8 cellular contexts compared by ENCODE assay signal in genomic region chr1:12619396-12620141, GRCh38. TPM values are rescaled to one million over a fixed set of nuclear protein-coding genes. Genes with fewer than 3 reads are reported as not detected.
A peak's percentile ranks its signal among the peaks of the same experiment; 100 is the strongest.
DNase-seq lines count a peak whose midpoint lies in the region; ATAC-seq, FAIRE-seq and TF ChIP-seq lines count a peak whose summit lies in the region.

No MANE protein-coding gene starts in this region.

- H3K36me3 ChIP-seq in HepG2 (replicated peaks in 1 of 2; ENCODE audit: control insufficient read depth in 1 of 2, insufficient read depth in 2 of 2, low read length in 2 of 2): no peaks in the 10 kb centered on the region

- H3K4me1 Mint-ChIP-seq in dendritic cell treated with granulocyte-macrophage colony-stimulating factor and Interleukin-4, amounts not matched to agents 40 ng/mL and 50 ng/mL, for 4 days (ENCODE audit: low read depth): peaks cover 54% of the 10 kb centered on the region

- ATAC-seq in HG02763 (IDR thresholded peaks at IDR 0.05; ENCODE audit: unreplicated experiment) (peak; percentile 49), HepG2 (peak; percentile 36), HG03378 (IDR thresholded peaks at IDR 0.05; ENCODE audit: unreplicated experiment) (no peak)

- FAIRE-seq in D721Med (lab: Jason Lieb, UNC) (no peak), HepG2 (lab: Jason Lieb, UNC) (no peak)

- H3K79me2 ChIP-seq in HepG2 (ENCODE audit: insufficient read depth, low read length): peaks cover 38% of the 10 kb centered on the region

- POLR2A ChIA-PET in HepG2 (lab: Yijun Ruan, JAX): interaction anchor here (0.8 to 10.1 kb wide), 39 partner anchors 10 to 640 kb away, joined by 3 to 357 read pairs (median 7); no protein-coding TSS in a partner anchor

- H3K9me3 Mint-ChIP-seq in dendritic cell treated with granulocyte-macrophage colony-stimulating factor and Interleukin-4, amounts not matched to agents 40 ng/mL and 50 ng/mL, for 4 days: no peaks in the 10 kb centered on the region

- H3K4me1 ChIP-seq in HepG2 (ENCODE audit: insufficient read depth, low read length): peaks cover 39% of the 10 kb centered on the region

- H3K27ac ChIP-seq in HepG2 (ENCODE audit: extremely low read length, insufficient read depth, low read length): peak overlapping the region; percentile 94

- CTCF ChIA-PET in HepG2 (lab: Yijun Ruan, JAX; ENCODE audit: low intra/inter-chr PET ratio, low total read pairs): interaction anchor here (0.5 to 3.2 kb wide), 6 partner anchors 18 to 389 kb away, joined by 3 to 56 read pairs (median 6); no protein-coding TSS in a partner anchor

- H3K9me3 ChIP-seq in HepG2 (ENCODE audit: low read length): no peaks in the 10 kb centered on the region

- TF ChIP-seq POLR2A in HepG2 (IDR thresholded peaks at IDR 0.05; ENCODE audit: insufficient read depth in 1 of 2, low read depth in 2 of 2, low read length in 2 of 2): no peak

- H3K36me3 Mint-ChIP-seq in dendritic cell treated with granulocyte-macrophage colony-stimulating factor and Interleukin-4, amounts not matched to agents 40 ng/mL and 50 ng/mL, for 4 days (ENCODE audit: low read depth): peaks cover 4% of the 10 kb centered on the region

- H3K27me3 Mint-ChIP-seq in dendritic cell treated with granulocyte-macrophage colony-stimulating factor and Interleukin-4, amounts not matched to agents 40 ng/mL and 50 ng/mL, for 4 days: peaks cover 42% of the 10 kb centered on the region

- intact Hi-C loops in dendritic cell treated with granulocyte-macrophage colony-stimulating factor and Interleukin-4, amounts not matched to agents 40 ng/mL and 50 ng/mL, for 4 days (cut with micrococcal nuclease): loop anchor here (5.0 to 10.0 kb wide), 3 partner anchors 67 to 275 kb away; no protein-coding TSS in a partner anchor
- intact Hi-C loops in HepG2 (cut with micrococcal nuclease; ENCODE audit: unreplicated experiment): loop anchor here (1.0 to 5.0 kb wide), 4 partner anchors 18 to 305 kb away; no protein-coding TSS in a partner anchor

- H2AFZ ChIP-seq in HepG2 (ENCODE audit: low read length): no peak overlapping the region

- peak in 1 of 2 experiments; percentile 5; a peak in 1 of 4 replicates for TF ChIP-seq EP300 in HepG2 (IDR thresholded peaks at IDR 0.05; ENCODE audit: low read depth in 2 of 2, low read length in 2 of 2)
- no peak for TF ChIP-seq EP300 in HepG2 (CRISPR knock-in tag; IDR thresholded peaks at IDR 0.05; ENCODE audit: borderline replicate concordance)

- BruUV-seq in HepG2 (replicated peaks; lab: Mats Ljungman, UMichigan): no TSS peak

- in situ Hi-C loops in HepG2 (cut with HindIII; ENCODE audit: extremely low pct_ligation_motif_present, low pct_unique_long_range_greater_than_20kb): loop anchor here (5.0 to 10.0 kb wide), 3 partner anchors 67 to 305 kb away; no protein-coding TSS in a partner anchor

- peak overlapping the region; percentile 97 for H3K9ac ChIP-seq in HepG2 (ENCODE audit: insufficient read depth, low read depth, low read length)

- peak overlapping the region; percentile 95 for H3K27ac Mint-ChIP-seq in dendritic cell treated with granulocyte-macrophage colony-stimulating factor and Interleukin-4, amounts not matched to agents 40 ng/mL and 50 ng/mL, for 4 days

- H3K27me3 ChIP-seq in HepG2 (ENCODE audit: control insufficient read depth in 1 of 2, insufficient read depth in 2 of 2, low read length in 2 of 2): peaks cover 0 to 3% of the 10 kb centered on the region in 2 experiments; a peak in 1 of 5 replicates

- peak overlapping the region; percentile 82 for H3K4me3 Mint-ChIP-seq in dendritic cell treated with granulocyte-macrophage colony-stimulating factor and Interleukin-4, amounts not matched to agents 40 ng/mL and 50 ng/mL, for 4 days

- peak overlapping the region; percentile 98 for H3K4me2 ChIP-seq in HepG2 (ENCODE audit: low read depth, low read length)

- H3K4me3 ChIP-seq in HepG2 (replicated peaks in 1 of 3; ENCODE audit: insufficient read depth in 1 of 3, low read depth in 2 of 3, low read length in 3 of 3): peak overlapping the region; percentile 91 to 97 (median 94)

- WGBS in HepG2 (ENCODE audit: low lambda C conversion rate): 0% methylated on average over 2 of the region's 25 CpGs

- peak; percentile 88 for TF ChIP-seq CTCF in D721Med (IDR thresholded peaks at IDR 0.05; ENCODE audit: insufficient read depth, missing control alignments)
- TF ChIP-seq CTCF in HepG2 (CRISPR knock-in tag; IDR thresholded peaks at IDR 0.05): peak; percentile 94

- DNase-seq in D721Med (ENCODE audit: insufficient read length, low spot score) (peak; percentile 40), NCI-H510A (lab: John Stamatoyannopoulos, UW) (peak; percentile 84), HepG2 (ENCODE audit: low spot score) (peak; percentile 70)
- peak; percentile 63 to 76 for DNase-seq in activated CD4-positive, alpha-beta T cell treated with anti-CD3 and anti-CD28 coated beads, Interleukin-2, amount 50 U/mL, for 24 hours (ENCODE audit: low read depth in 1 of 2, low spot score in 1 of 2)
- peak; percentile 75 for DNase-seq in stimulated activated CD4-positive, alpha-beta T cell treated with anti-CD3 and anti-CD28 coated beads, Interleukin-1b, Interleukin-23, amount 100 ng/mL, for 48 hours

- H4K20me1 ChIP-seq in HepG2 (ENCODE audit: insufficient read depth, low read length): no peaks in the 10 kb centered on the region

- TF ChIP-seq RAD21 in HepG2 (CRISPR knock-in tag; IDR thresholded peaks at IDR 0.05): peak; percentile 97

TF ChIP-seq in HepG2, 621 proteins besides CTCF, POLR2A, EP300 and RAD21 (continues in another document):
- TF ChIP-seq ZNF263 (CRISPR knock-in tag; IDR thresholded peaks at IDR 0.05) (no peak), ZNF616 (CRISPR knock-in tag; IDR thresholded peaks at IDR 0.05; ENCODE audit: low read depth) (no peak; the same call in 1 of the 2 replicates), KLF16 (CRISPR knock-in tag; IDR thresholded peaks at IDR 0.05) (no peak), ZNF83 (CRISPR knock-in tag; IDR thresholded peaks at IDR 0.05; ENCODE audit: borderline replicate concordance) (no peak), PHF5A (CRISPR knock-in tag; IDR thresholded peaks at IDR 0.05; ENCODE audit: low read depth, unreplicated experiment) (no peak), ZKSCAN1 (IDR thresholded peaks at IDR 0.05; ENCODE audit: low read length) (no peak), SNAPC2 (CRISPR knock-in tag; IDR thresholded peaks at IDR 0.05) (no peak), ZNF562 (CRISPR knock-in tag; IDR thresholded peaks at IDR 0.05; ENCODE audit: borderline replicate concordance) (no peak), NFATC3 (CRISPR knock-in tag; IDR thresholded peaks at IDR 0.05) (no peak), ZNF564 (CRISPR knock-in tag; IDR thresholded peaks at IDR 0.05) (0 out of 2 replicates have a peak, but pooled peaks have one; percentile 67), PCBP1 (IDR thresholded peaks at IDR 0.05; ENCODE audit: borderline replicate concordance, low read depth, low read length) (no peak), ZNF232 (CRISPR knock-in tag; IDR thresholded peaks at IDR 0.05; ENCODE audit: borderline replicate concordance) (no peak)

RNA-seq across cellular contexts. Expression of gene DHRS3, which starts 1.6 kb away (rescaled TPM):
- 30.5 and 48.5 TPM in 2 replicates for total RNA-seq in HepG2 (2016; rRNA removed; fragmentation: Illumina TruSeq; extraction: Trizol)
- 25.5 and 27.3 TPM in 2 replicates for total RNA-seq in HepG2 (2016; cell fraction: cytosol; rRNA removed; fragmentation: Illumina TruSeq; extraction: Trizol; ENCODE audit: low read depth)
- 26.6 and 52.7 TPM in 2 replicates for total RNA-seq in HepG2 (2016; cell fraction: insoluble cytoplasmic fraction; rRNA removed; fragmentation: Illumina TruSeq; extraction: Trizol)
- total RNA-seq in HepG2 (2016; cell fraction: membrane; rRNA removed; fragmentation: Illumina TruSeq; extraction: Trizol): 29.7 and 30.7 TPM in 2 replicates
- 41.7 and 48.7 TPM in 2 replicates for total RNA-seq in HepG2 (2016; cell fraction: nucleus; rRNA removed; fragmentation: Illumina TruSeq; extraction: Trizol)
- 90.5 and 107 TPM in 2 replicates for polyA plus RNA-seq in HepG2 (2011; rRNA removed)
- polyA plus RNA-seq in HepG2 (2011; cell fraction: cytosol; rRNA removed): 85.8 and 93.3 TPM in 2 replicates
- polyA plus RNA-seq in HepG2 (2011; cell fraction: nucleus; rRNA removed): 96.4 and 100 TPM in 2 replicates
- polyA plus RNA-seq in HepG2 (2012): 60.3 and 66.6 TPM in 2 replicates
- polyA plus RNA-seq in HepG2 (2016; cell fraction: cytosol; fragmentation: Illumina TruSeq; extraction: Trizol; ENCODE audit: low read depth): 7.8 TPM in 2 replicates
- 18.9 and 21.8 TPM in 2 replicates for polyA plus RNA-seq in HepG2 (2016; cell fraction: insoluble cytoplasmic fraction; fragmentation: Illumina TruSeq; extraction: Trizol; ENCODE audit: low read depth)
- 13.0 and 14.3 TPM in 2 replicates for polyA plus RNA-seq in HepG2 (2016; cell fraction: membrane; fragmentation: Illumina TruSeq; extraction: Trizol; ENCODE audit: low read depth)
- 64.9 and 66.2 TPM in 2 replicates for polyA plus RNA-seq in HepG2 (2016; cell fraction: nucleus; fragmentation: Illumina TruSeq; extraction: Trizol; ENCODE audit: insufficient read depth, low read depth)
- 17.4 and 446 TPM in 2 replicates for polyA minus RNA-seq in HepG2 (2011; rRNA and poly(A)+ RNA removed; ENCODE audit: low replicate concordance)
- 107 and 116 TPM in 2 replicates for polyA minus RNA-seq in HepG2 (2011; cell fraction: cytosol; rRNA and poly(A)+ RNA removed)
- 65.1 and 73.6 TPM in 2 replicates for polyA minus RNA-seq in HepG2 (2011; cell fraction: nucleus; rRNA and poly(A)+ RNA removed)

RNA-seq across cellular contexts. Expression of gene AADACL4, which starts 24.3 kb away (rescaled TPM):
- not detected in 2 replicates for total RNA-seq in HepG2 (2016; rRNA removed; fragmentation: Illumina TruSeq; extraction: Trizol)
- not detected in 2 replicates for total RNA-seq in HepG2 (2016; cell fraction: cytosol; rRNA removed; fragmentation: Illumina TruSeq; extraction: Trizol; ENCODE audit: low read depth)
- total RNA-seq in HepG2 (2016; cell fraction: insoluble cytoplasmic fraction; rRNA removed; fragmentation: Illumina TruSeq; extraction: Trizol): not detected in 2 replicates
- total RNA-seq in HepG2 (2016; cell fraction: membrane; rRNA removed; fragmentation: Illumina TruSeq; extraction: Trizol): not detected in 2 replicates
- not detected in 2 replicates for total RNA-seq in HepG2 (2016; cell fraction: nucleus; rRNA removed; fragmentation: Illumina TruSeq; extraction: Trizol)
- polyA plus RNA-seq in HepG2 (2011; rRNA removed): not detected in 2 replicates
- not detected in 2 replicates for polyA plus RNA-seq in HepG2 (2011; cell fraction: cytosol; rRNA removed)
- not detected in 2 replicates for polyA plus RNA-seq in HepG2 (2011; cell fraction: nucleus; rRNA removed)
- polyA plus RNA-seq in HepG2 (2012): not detected in 2 replicates
- polyA plus RNA-seq in HepG2 (2016; cell fraction: cytosol; fragmentation: Illumina TruSeq; extraction: Trizol; ENCODE audit: low read depth): not detected in 2 replicates
- not detected in 2 replicates for polyA plus RNA-seq in HepG2 (2016; cell fraction: insoluble cytoplasmic fraction; fragmentation: Illumina TruSeq; extraction: Trizol; ENCODE audit: low read depth)
- polyA plus RNA-seq in HepG2 (2016; cell fraction: membrane; fragmentation: Illumina TruSeq; extraction: Trizol; ENCODE audit: low read depth): not detected in 2 replicates
- not detected in 2 replicates for polyA plus RNA-seq in HepG2 (2016; cell fraction: nucleus; fragmentation: Illumina TruSeq; extraction: Trizol; ENCODE audit: insufficient read depth, low read depth)
- not detected in 2 replicates for polyA minus RNA-seq in HepG2 (2011; rRNA and poly(A)+ RNA removed; ENCODE audit: low replicate concordance)
- polyA minus RNA-seq in HepG2 (2011; cell fraction: cytosol; rRNA and poly(A)+ RNA removed): not detected in 2 replicates
- not detected in 2 replicates for polyA minus RNA-seq in HepG2 (2011; cell fraction: nucleus; rRNA and poly(A)+ RNA removed)
